In genomic region chr16:67659675-67660563, GRCh38 we compare ENCODE assay signal across 1 cellular context.
TF ChIP-seq lines count a peak whose summit lies in the region.

Gene ACD, minus strand, starts transcription at chr16:67660260. Its CDS starts 40 bp downstream, at chr16:67660220.

TF ChIP-seq in GM12878, 131 proteins besides CTCF, POLR2A, EP300 and RAD21 (continued from another document and continues in another):
- no peak for TF ChIP-seq ZZZ3 (IDR thresholded peaks at IDR 0.05; ENCODE audit: control insufficient read depth, insufficient read length, low read depth)
- peak; percentile 90 for TF ChIP-seq SIN3A (IDR thresholded peaks at IDR 0.05; ENCODE audit: low read depth, low read length)
- TF ChIP-seq NRF1 (conservative IDR thresholded peaks at IDR 0.05; ENCODE audit: low read depth, low read length): peak; percentile 96
- TF ChIP-seq CBX3 (IDR thresholded peaks at IDR 0.05; ENCODE audit: borderline replicate concordance, low read depth): no peak
- no peak for TF ChIP-seq SMAD1 (IDR thresholded peaks at IDR 0.05; ENCODE audit: low read depth, partially characterized antibody)
- TF ChIP-seq MXI1 (IDR thresholded peaks at IDR 0.05; ENCODE audit: low read depth, low read length): peak; percentile 52
- TF ChIP-seq CEBPZ (IDR thresholded peaks at IDR 0.05; ENCODE audit: low read depth, low read length): no peak
- TF ChIP-seq NFIC (IDR thresholded peaks at IDR 0.05; ENCODE audit: low read depth, low read length): no peak
- 0 out of 2 replicates have a peak, but pooled peaks have one; percentile 77 for TF ChIP-seq POLR2AphosphoS2 (IDR thresholded peaks at IDR 0.05; ENCODE audit: low read depth, low read length)
- no peak for TF ChIP-seq MEF2A (IDR thresholded peaks at IDR 0.05; ENCODE audit: insufficient read depth, low read depth, low read length)
- no peak for TF ChIP-seq MEF2B (IDR thresholded peaks at IDR 0.05; ENCODE audit: partially characterized antibody, poor library complexity, severe bottlenecking)
- TF ChIP-seq IKZF1 (conservative IDR thresholded peaks at IDR 0.05): peak; percentile 59
- TF ChIP-seq SRF (IDR thresholded peaks at IDR 0.05; ENCODE audit: low read depth in 2 of 2, low read length in 2 of 2): peak in 1 of 2 experiments; percentile 42; a peak in 1 of 4 replicates
- no peak for TF ChIP-seq ZNF207 (IDR thresholded peaks at IDR 0.05; ENCODE audit: borderline replicate concordance)
- peak; percentile 80; the same call in 1 of the 2 replicates for TF ChIP-seq RB1 (IDR thresholded peaks at IDR 0.05; ENCODE audit: borderline replicate concordance)
- peak; percentile 25 for TF ChIP-seq SP1 (IDR thresholded peaks at IDR 0.05; ENCODE audit: low read depth, low read length)
- TF ChIP-seq, protein P1, sequence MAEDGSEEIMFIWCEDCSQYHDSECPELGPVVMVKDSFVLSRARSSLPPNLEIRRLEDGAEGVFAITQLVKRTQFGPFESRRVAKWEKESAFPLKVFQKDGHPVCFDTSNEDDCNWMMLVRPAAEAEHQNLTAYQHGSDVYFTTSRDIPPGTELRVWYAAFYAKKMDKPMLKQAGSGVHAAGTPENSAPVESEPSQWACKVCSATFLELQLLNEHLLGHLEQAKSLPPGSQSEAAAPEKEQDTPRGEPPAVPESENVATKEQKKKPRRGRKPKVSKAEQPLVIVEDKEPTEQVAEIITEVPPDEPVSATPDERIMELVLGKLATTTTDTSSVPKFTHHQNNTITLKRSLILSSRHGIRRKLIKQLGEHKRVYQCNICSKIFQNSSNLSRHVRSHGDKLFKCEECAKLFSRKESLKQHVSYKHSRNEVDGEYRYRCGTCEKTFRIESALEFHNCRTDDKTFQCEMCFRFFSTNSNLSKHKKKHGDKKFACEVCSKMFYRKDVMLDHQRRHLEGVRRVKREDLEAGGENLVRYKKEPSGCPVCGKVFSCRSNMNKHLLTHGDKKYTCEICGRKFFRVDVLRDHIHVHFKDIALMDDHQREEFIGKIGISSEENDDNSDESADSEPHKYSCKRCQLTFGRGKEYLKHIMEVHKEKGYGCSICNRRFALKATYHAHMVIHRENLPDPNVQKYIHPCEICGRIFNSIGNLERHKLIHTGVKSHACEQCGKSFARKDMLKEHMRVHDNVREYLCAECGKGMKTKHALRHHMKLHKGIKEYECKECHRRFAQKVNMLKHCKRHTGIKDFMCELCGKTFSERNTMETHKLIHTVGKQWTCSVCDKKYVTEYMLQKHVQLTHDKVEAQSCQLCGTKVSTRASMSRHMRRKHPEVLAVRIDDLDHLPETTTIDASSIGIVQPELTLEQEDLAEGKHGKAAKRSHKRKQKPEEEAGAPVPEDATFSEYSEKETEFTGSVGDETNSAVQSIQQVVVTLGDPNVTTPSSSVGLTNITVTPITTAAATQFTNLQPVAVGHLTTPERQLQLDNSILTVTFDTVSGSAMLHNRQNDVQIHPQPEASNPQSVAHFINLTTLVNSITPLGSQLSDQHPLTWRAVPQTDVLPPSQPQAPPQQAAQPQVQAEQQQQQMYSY (CRISPR knock-in tag; IDR thresholded peaks at IDR 0.05): no peak
- TF ChIP-seq, protein P2, sequence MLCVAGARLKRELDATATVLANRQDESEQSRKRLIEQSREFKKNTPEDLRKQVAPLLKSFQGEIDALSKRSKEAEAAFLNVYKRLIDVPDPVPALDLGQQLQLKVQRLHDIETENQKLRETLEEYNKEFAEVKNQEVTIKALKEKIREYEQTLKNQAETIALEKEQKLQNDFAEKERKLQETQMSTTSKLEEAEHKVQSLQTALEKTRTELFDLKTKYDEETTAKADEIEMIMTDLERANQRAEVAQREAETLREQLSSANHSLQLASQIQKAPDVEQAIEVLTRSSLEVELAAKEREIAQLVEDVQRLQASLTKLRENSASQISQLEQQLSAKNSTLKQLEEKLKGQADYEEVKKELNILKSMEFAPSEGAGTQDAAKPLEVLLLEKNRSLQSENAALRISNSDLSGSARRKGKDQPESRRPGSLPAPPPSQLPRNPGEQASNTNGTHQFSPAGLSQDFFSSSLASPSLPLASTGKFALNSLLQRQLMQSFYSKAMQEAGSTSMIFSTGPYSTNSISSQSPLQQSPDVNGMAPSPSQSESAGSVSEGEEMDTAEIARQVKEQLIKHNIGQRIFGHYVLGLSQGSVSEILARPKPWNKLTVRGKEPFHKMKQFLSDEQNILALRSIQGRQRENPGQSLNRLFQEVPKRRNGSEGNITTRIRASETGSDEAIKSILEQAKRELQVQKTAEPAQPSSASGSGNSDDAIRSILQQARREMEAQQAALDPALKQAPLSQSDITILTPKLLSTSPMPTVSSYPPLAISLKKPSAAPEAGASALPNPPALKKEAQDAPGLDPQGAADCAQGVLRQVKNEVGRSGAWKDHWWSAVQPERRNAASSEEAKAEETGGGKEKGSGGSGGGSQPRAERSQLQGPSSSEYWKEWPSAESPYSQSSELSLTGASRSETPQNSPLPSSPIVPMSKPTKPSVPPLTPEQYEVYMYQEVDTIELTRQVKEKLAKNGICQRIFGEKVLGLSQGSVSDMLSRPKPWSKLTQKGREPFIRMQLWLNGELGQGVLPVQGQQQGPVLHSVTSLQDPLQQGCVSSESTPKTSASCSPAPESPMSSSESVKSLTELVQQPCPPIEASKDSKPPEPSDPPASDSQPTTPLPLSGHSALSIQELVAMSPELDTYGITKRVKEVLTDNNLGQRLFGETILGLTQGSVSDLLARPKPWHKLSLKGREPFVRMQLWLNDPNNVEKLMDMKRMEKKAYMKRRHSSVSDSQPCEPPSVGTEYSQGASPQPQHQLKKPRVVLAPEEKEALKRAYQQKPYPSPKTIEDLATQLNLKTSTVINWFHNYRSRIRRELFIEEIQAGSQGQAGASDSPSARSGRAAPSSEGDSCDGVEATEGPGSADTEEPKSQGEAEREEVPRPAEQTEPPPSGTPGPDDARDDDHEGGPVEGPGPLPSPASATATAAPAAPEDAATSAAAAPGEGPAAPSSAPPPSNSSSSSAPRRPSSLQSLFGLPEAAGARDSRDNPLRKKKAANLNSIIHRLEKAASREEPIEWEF (IDR thresholded peaks at IDR 0.05; ENCODE audit: insufficient replicate concordance, low read depth, low read length): no peak
- no peak for TF ChIP-seq HDAC2 (IDR thresholded peaks at IDR 0.05)
- 0 out of 2 replicates have a peak, but pooled peaks have one; percentile 84 for TF ChIP-seq SMARCA5 (IDR thresholded peaks at IDR 0.05)
- TF ChIP-seq NR2F1 (conservative IDR thresholded peaks at IDR 0.05): no peak
- peak; percentile 60; the same call in 1 of the 2 replicates for TF ChIP-seq POLR2AphosphoS5 (IDR thresholded peaks at IDR 0.05; ENCODE audit: low read length)
- 0 out of 2 replicates have a peak, but pooled peaks have one; percentile 34 for TF ChIP-seq TBL1XR1 (IDR thresholded peaks at IDR 0.05; ENCODE audit: low read depth, low read length)
- 0 out of 2 replicates have a peak, but pooled peaks have one; percentile 37 for TF ChIP-seq ZBTB40 (IDR thresholded peaks at IDR 0.05; ENCODE audit: borderline replicate concordance)
- no peak for TF ChIP-seq RBBP5 (conservative IDR thresholded peaks at IDR 0.05)
- TF ChIP-seq FOXK2 (IDR thresholded peaks at IDR 0.05): no peak
- peak; percentile 54 for TF ChIP-seq DPF2 (IDR thresholded peaks at IDR 0.05)
- TF ChIP-seq NFXL1 (IDR thresholded peaks at IDR 0.05; ENCODE audit: borderline replicate concordance): no peak
- no peak for TF ChIP-seq ATF2 (IDR thresholded peaks at IDR 0.05; ENCODE audit: low read length)
- no peak for TF ChIP-seq ETV6 (conservative IDR thresholded peaks at IDR 0.05 in 1 of 2, IDR thresholded peaks at IDR 0.05 in 1 of 2; ENCODE audit: borderline replicate concordance in 1 of 2, low read depth in 1 of 2)
- TF ChIP-seq, protein P3, sequence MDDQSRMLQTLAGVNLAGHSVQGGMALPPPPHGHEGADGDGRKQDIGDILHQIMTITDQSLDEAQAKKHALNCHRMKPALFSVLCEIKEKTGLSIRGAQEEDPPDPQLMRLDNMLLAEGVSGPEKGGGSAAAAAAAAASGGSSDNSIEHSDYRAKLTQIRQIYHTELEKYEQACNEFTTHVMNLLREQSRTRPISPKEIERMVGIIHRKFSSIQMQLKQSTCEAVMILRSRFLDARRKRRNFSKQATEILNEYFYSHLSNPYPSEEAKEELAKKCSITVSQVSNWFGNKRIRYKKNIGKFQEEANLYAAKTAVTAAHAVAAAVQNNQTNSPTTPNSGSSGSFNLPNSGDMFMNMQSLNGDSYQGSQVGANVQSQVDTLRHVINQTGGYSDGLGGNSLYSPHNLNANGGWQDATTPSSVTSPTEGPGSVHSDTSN (IDR thresholded peaks at IDR 0.05; ENCODE audit: insufficient replicate concordance, low read depth, low read length): no peak
- TF ChIP-seq YY1 (IDR thresholded peaks at IDR 0.05; ENCODE audit: low read depth, low read length): peak; percentile 44; the same call in 1 of the 2 replicates
- no peak for TF ChIP-seq POU2F2 (IDR thresholded peaks at IDR 0.05; ENCODE audit: borderline replicate concordance, low read depth, low read length)
- TF ChIP-seq HCFC1 (IDR thresholded peaks at IDR 0.05; ENCODE audit: low read length): no peak; the same call in 1 of the 2 replicates
- TF ChIP-seq BHLHE40 (IDR thresholded peaks at IDR 0.05; ENCODE audit: borderline replicate concordance in 1 of 2, low read depth in 2 of 2, low read length in 1 of 2): peak in 1 of 2 experiments; percentile 4; a peak in 2 of 4 replicates
- no peak for TF ChIP-seq ZNF24 (IDR thresholded peaks at IDR 0.05)
- TF ChIP-seq MYB (IDR thresholded peaks at IDR 0.05; ENCODE audit: borderline replicate concordance, low read depth, low read length): no peak
- peak; percentile 73; the same call in 1 of the 2 replicates for TF ChIP-seq ELK1 (IDR thresholded peaks at IDR 0.05; ENCODE audit: low read depth, low read length)
